ENCODE assay signal across 2 cellular contexts in genomic region chr12:104316936-104317335, GRCh38.
TF ChIP-seq lines count a peak whose summit lies in the region.

No MANE protein-coding gene starts in this region.

TF ChIP-seq in HepG2, 621 proteins besides CTCF, POLR2A, EP300 and RAD21:
- TF ChIP-seq ZFP91 (CRISPR knock-in tag; IDR thresholded peaks at IDR 0.05; ENCODE audit: borderline replicate concordance) (no peak), ZNF773 (CRISPR knock-in tag; IDR thresholded peaks at IDR 0.05; ENCODE audit: borderline replicate concordance) (no peak), ZNF777 (CRISPR knock-in tag; IDR thresholded peaks at IDR 0.05) (no peak), ZNF615 (CRISPR knock-in tag; IDR thresholded peaks at IDR 0.05; ENCODE audit: borderline replicate concordance) (no peak), RAD51 (IDR thresholded peaks at IDR 0.05; ENCODE audit: borderline replicate concordance) (no peak)
- TF ChIP-seq, protein P1, sequence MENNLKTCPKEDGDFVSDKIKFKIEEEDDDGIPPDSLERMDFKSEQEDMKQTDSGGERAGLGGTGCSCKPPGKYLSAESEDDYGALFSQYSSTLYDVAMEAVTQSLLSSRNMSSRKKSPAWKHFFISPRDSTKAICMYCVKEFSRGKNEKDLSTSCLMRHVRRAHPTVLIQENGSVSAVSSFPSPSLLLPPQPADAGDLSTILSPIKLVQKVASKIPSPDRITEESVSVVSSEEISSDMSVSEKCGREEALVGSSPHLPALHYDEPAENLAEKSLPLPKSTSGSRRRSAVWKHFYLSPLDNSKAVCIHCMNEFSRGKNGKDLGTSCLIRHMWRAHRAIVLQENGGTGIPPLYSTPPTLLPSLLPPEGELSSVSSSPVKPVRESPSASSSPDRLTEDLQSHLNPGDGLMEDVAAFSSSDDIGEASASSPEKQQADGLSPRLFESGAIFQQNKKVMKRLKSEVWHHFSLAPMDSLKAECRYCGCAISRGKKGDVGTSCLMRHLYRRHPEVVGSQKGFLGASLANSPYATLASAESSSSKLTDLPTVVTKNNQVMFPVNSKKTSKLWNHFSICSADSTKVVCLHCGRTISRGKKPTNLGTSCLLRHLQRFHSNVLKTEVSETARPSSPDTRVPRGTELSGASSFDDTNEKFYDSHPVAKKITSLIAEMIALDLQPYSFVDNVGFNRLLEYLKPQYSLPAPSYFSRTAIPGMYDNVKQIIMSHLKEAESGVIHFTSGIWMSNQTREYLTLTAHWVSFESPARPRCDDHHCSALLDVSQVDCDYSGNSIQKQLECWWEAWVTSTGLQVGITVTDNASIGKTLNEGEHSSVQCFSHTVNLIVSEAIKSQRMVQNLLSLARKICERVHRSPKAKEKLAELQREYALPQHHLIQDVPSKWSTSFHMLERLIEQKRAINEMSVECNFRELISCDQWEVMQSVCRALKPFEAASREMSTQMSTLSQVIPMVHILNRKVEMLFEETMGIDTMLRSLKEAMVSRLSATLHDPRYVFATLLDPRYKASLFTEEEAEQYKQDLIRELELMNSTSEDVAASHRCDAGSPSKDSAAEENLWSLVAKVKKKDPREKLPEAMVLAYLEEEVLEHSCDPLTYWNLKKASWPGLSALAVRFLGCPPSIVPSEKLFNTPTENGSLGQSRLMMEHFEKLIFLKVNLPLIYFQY (CRISPR knock-in tag; IDR thresholded peaks at IDR 0.05; ENCODE audit: borderline replicate concordance), result no peak

TF ChIP-seq in IMR-90, 13 proteins besides CTCF, POLR2A, EP300 and RAD21:
- TF ChIP-seq, protein P2, sequence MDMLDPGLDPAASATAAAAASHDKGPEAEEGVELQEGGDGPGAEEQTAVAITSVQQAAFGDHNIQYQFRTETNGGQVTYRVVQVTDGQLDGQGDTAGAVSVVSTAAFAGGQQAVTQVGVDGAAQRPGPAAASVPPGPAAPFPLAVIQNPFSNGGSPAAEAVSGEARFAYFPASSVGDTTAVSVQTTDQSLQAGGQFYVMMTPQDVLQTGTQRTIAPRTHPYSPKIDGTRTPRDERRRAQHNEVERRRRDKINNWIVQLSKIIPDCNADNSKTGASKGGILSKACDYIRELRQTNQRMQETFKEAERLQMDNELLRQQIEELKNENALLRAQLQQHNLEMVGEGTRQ (IDR thresholded peaks at IDR 0.05; ENCODE audit: low read depth, low read length), result no peak
- no peak for TF ChIP-seq MAFK (IDR thresholded peaks at IDR 0.05; ENCODE audit: low read depth, low read length)
- no peak for TF ChIP-seq RFX5 (IDR thresholded peaks at IDR 0.05; ENCODE audit: low read depth, low read length)
- TF ChIP-seq MAZ (IDR thresholded peaks at IDR 0.05; ENCODE audit: borderline replicate concordance, low read depth, low read length), result no peak
- no peak for TF ChIP-seq FOS (IDR thresholded peaks at IDR 0.05; ENCODE audit: low read depth, low read length)
- no peak for TF ChIP-seq BHLHE40 (IDR thresholded peaks at IDR 0.05; ENCODE audit: low read depth, low read length)
- no peak for TF ChIP-seq MXI1 (IDR thresholded peaks at IDR 0.05; ENCODE audit: borderline replicate concordance, low read depth, low read length)
